Comparison of ENCODE assay signal across 15 cellular contexts in the genomic region with DNA sequence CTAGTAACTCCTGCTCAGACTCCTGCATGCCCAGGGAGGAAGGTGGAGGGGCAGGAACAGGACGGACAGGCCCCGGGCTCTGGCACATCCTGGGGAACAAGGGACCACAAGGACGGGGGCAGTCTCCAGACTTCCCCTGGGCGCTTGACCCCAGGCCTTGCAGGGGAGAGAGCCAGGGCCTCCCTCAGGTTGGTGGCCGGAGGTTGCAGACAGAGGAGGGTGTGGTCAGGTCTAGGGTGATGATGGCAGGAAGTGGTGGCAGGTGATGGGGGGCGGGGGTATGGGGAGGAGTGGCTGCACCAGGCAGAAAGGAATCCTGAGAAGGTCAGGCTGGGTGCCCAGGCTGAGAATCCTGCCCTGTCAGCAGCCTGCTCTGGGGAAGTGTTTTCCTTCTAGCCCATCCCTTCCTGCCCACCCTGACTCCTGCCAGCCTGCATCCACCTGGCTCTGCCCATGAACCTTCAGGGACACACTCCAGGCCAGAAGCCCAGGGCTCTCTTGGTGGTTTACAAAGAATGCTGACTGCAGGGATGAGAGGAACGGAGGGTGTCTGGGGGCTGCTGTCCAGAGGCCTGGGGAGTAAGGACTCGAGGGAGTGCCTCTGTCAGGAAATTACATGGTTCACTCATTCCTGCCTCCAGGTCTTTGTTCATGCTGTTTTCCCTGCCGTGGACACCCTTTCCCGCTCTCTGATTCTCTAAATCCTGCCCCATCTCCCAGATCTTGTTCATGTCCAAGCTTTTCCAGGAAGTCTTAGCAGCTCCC. TPM values are rescaled to one million over a fixed set of nuclear protein-coding genes. Genes with fewer than 3 reads are reported as not detected.
A peak's percentile ranks its signal among the peaks of the same experiment; 100 is the strongest.
DNase-seq lines count a peak whose midpoint lies in the region; TF ChIP-seq lines count a peak whose summit lies in the region.
"Had no signal": no experiment of that assay in that cellular context is flagged by ENCODE, and none has a peak within 500 bp of the region (broad histone marks: within the 10 kb centered on the region; RNA-seq: fewer than 3 reads in every experiment).

No MANE protein-coding gene starts in this region.

- H3K4me3 ChIP-seq in left ventricle myocardium inferior (no peak overlapping the region), SJCRH30 (no peak overlapping the region), mesendoderm (ENCODE audit: low read length) (no peak overlapping the region), Caco-2 (ENCODE audit: low read depth, low read length) (no peak overlapping the region)
- H3K4me3 ChIP-seq: adrenal gland, upper lobe of left lung had no signal

- no CpG with 5 or more reads among the region's 10 CpGs for WGBS in mesendoderm (ENCODE audit: extremely low coverage, insufficient coverage, low lambda C conversion rate)

- H3K4me1 Mint-ChIP-seq in Caco-2 (ENCODE audit: low read depth, unreplicated experiment) = no peaks in the 10 kb centered on the region

- no peak for DNase-seq in left ventricle myocardium inferior
- no peak for DNase-seq in cardiac septum (ENCODE audit: low spot score)
- no peak for DNase-seq in SJCRH30
- DNase-seq in kidney glomerular epithelial cell (lab: John Stamatoyannopoulos, UW) = peak; percentile 58
- DNase-seq in CD1c-positive myeloid dendritic cell (ENCODE audit: extremely low spot score) = no peak
- DNase-seq in mesendoderm = no peak
- DNase-seq in Caco-2 = no peak
- DNase-seq in NOMO-1 (lab: John Stamatoyannopoulos, UW; ENCODE audit: unreplicated experiment in 2 of 2) = no peak
- DNase-seq: activated CD4-positive, CD25-positive, alpha-beta regulatory T cell; adrenal gland; C1 segment of cervical spinal cord; mammary epithelial cell; NCI-H187 treated with DMSO at 0.1 percent for 48 hours; retina; upper lobe of left lung had no signal

- CTCF ChIA-PET in Caco-2 (lab: Charles Lee) = interaction anchor here (1.3 kb wide), 1 partner anchor 9 kb away, joined by 4 read pairs; no protein-coding TSS in a partner anchor

- no peak overlapping the region for H2BK5ac ChIP-seq in mesendoderm (ENCODE audit: low read length)

- H3K27me3 ChIP-seq in left ventricle myocardium inferior (ENCODE audit: low read depth) (no peaks in the 10 kb centered on the region), SJCRH30 (no peaks in the 10 kb centered on the region), mesendoderm (ENCODE audit: insufficient read depth, low read length, poor library complexity) (no peaks in the 10 kb centered on the region), Caco-2 (replicated peaks; ENCODE audit: control insufficient read depth, insufficient read depth, low read length) (no peaks in the 10 kb centered on the region)
- H3K27me3 ChIP-seq: adrenal gland, upper lobe of left lung had no signal

- H3K36me3 Mint-ChIP-seq in Caco-2 (ENCODE audit: insufficient read depth, unreplicated experiment) = no peaks in the 10 kb centered on the region

- peaks cover 4% of the 10 kb centered on the region for H3K36me3 ChIP-seq in left ventricle myocardium inferior
- no peaks in the 10 kb centered on the region for H3K36me3 ChIP-seq in SJCRH30
- H3K36me3 ChIP-seq in mesendoderm (ENCODE audit: control insufficient read depth, insufficient read depth, low read length) = no peaks in the 10 kb centered on the region
- H3K36me3 ChIP-seq in Caco-2 (ENCODE audit: control insufficient read depth, insufficient read depth, low read length) = no peaks in the 10 kb centered on the region
- H3K36me3 ChIP-seq: adrenal gland, upper lobe of left lung had no signal

- H3K9ac ChIP-seq in mesendoderm (ENCODE audit: low read length) = no peak overlapping the region

- no peak overlapping the region for H3K4me2 ChIP-seq in mesendoderm (ENCODE audit: low read length)

- intact Hi-C loops in left ventricle myocardium inferior (cut with micrococcal nuclease) (no loop called here), cardiac septum (cut with DNase I) (no loop called here), Caco-2 (cut with micrococcal nuclease; ENCODE audit: unreplicated experiment) (no loop called here)

- no peaks in the 10 kb centered on the region for H3K27me3 Mint-ChIP-seq in Caco-2 (ENCODE audit: insufficient read depth, unreplicated experiment)

- no peak overlapping the region for H2BK15ac ChIP-seq in mesendoderm (replicated peaks; ENCODE audit: low read depth)

- H3K4ac ChIP-seq in mesendoderm (ENCODE audit: low read depth, low read length) = no peak overlapping the region

- H3K79me2 ChIP-seq in mesendoderm (ENCODE audit: control insufficient read depth, insufficient read depth, low read length) = no peaks in the 10 kb centered on the region

- no peak overlapping the region for H3K4me3 Mint-ChIP-seq in Caco-2 (ENCODE audit: unreplicated experiment)

- H3K9me3 ChIP-seq in left ventricle myocardium inferior (replicated peaks) = no peaks in the 10 kb centered on the region
- no peaks in the 10 kb centered on the region for H3K9me3 ChIP-seq in SJCRH30 (replicated peaks)
- H3K9me3 ChIP-seq in Caco-2 = no peaks in the 10 kb centered on the region
- H3K9me3 ChIP-seq: adrenal gland, upper lobe of left lung had no signal

- H3K4me1 ChIP-seq in left ventricle myocardium inferior = peaks cover 48% of the 10 kb centered on the region
- H3K4me1 ChIP-seq in SJCRH30 = peaks cover 40% of the 10 kb centered on the region
- peaks cover 3% of the 10 kb centered on the region for H3K4me1 ChIP-seq in mesendoderm (ENCODE audit: control insufficient read depth, low read depth, low read length)
- peaks cover 45% of the 10 kb centered on the region for H3K4me1 ChIP-seq in Caco-2

- no peak overlapping the region for H3K23ac ChIP-seq in mesendoderm (ENCODE audit: low read length)

- no peak overlapping the region for H4K8ac ChIP-seq in mesendoderm (ENCODE audit: low read depth, low read length)

- no peak overlapping the region for H3K18ac ChIP-seq in mesendoderm (ENCODE audit: low read length)

- no peak for TF ChIP-seq CTCF in left ventricle myocardium inferior (IDR thresholded peaks at IDR 0.05; ENCODE audit: borderline replicate concordance)
- TF ChIP-seq CTCF in Caco-2 (IDR thresholded peaks at IDR 0.05; ENCODE audit: insufficient read depth in 1 of 2, low read depth in 1 of 2, low read length in 1 of 2, severe bottlenecking in 1 of 2, unreplicated experiment in 1 of 2) = no peak

- no peak overlapping the region for H4K5ac ChIP-seq in mesendoderm (ENCODE audit: low read length)

- no peak overlapping the region for H3K56ac ChIP-seq in mesendoderm (ENCODE audit: low read length)

- POLR2A ChIA-PET in Caco-2 (lab: Charles Lee) = no interaction called here

- H2BK120ac ChIP-seq in mesendoderm (ENCODE audit: low read depth, low read length) = no peak overlapping the region

- no peaks in the 10 kb centered on the region for H3K79me1 ChIP-seq in mesendoderm (ENCODE audit: low read length)

- no peak overlapping the region for H2AK5ac ChIP-seq in mesendoderm (ENCODE audit: low read length)

- H3K27ac Mint-ChIP-seq in Caco-2 (ENCODE audit: unreplicated experiment) = no peak overlapping the region

- H3K27ac ChIP-seq in left ventricle myocardium inferior (replicated peaks) (peak overlapping the region; percentile 57), SJCRH30 (peak overlapping the region; percentile 36; the same call in 1 of the 2 replicates), mesendoderm (ENCODE audit: low read depth, low read length) (no peak overlapping the region)
- H3K27ac ChIP-seq: upper lobe of left lung had no signal

- no TSS peak for BruUV-seq in Caco-2 (replicated peaks; lab: Mats Ljungman, UMichigan)

- no peaks in the 10 kb centered on the region for H3K9me3 Mint-ChIP-seq in Caco-2 (ENCODE audit: unreplicated experiment)

RNA-seq across cellular contexts. Expression of a gene that starts 15.8 kb away (rescaled TPM):
- total RNA-seq in left ventricle myocardium inferior (31.9 TPM), cardiac septum (29.1 TPM), Caco-2 (2022) (1.3 and 3.7 TPM in 2 replicates)
- 31.3 and 33.3 TPM in 2 replicates for total RNA-seq in SJCRH30 (2014; rRNA removed; shearing (Covaris generic))
- polyA plus RNA-seq in mesendoderm (2013, experiment 1 of 2) = 7.6 TPM
- 7.6 TPM for polyA plus RNA-seq in mesendoderm (2013, experiment 2 of 2)

RNA-seq across cellular contexts. Expression of a gene that starts 50.0 kb away (rescaled TPM):
- total RNA-seq in left ventricle myocardium inferior = 26.1 TPM
- total RNA-seq in cardiac septum = 32.1 TPM
- 3.0 and 5.1 TPM in 2 replicates for total RNA-seq in SJCRH30 (2014; rRNA removed; shearing (Covaris generic))
- 1.4 TPM for polyA plus RNA-seq in mesendoderm (2013, experiment 1 of 2)
- 1.5 TPM for polyA plus RNA-seq in mesendoderm (2013, experiment 2 of 2)
- total RNA-seq in Caco-2 (2022) = 7.6 TPM in 2 replicates

RNA-seq across cellular contexts. Expression of a gene that starts 52.5 kb away (rescaled TPM):
- 19.1 TPM for total RNA-seq in left ventricle myocardium inferior
- 24.6 TPM for total RNA-seq in cardiac septum
- 9.8 and 11.7 TPM in 2 replicates for total RNA-seq in SJCRH30 (2014; rRNA removed; shearing (Covaris generic))
- 20.2 TPM for polyA plus RNA-seq in mesendoderm (2013, experiment 1 of 2)
- polyA plus RNA-seq in mesendoderm (2013, experiment 2 of 2) = 19.6 TPM
- total RNA-seq in Caco-2 (2022) = 18.7 and 19.5 TPM in 2 replicates
